Comparison of ENCODE assay signal across 27 cellular contexts in the genomic region with DNA sequence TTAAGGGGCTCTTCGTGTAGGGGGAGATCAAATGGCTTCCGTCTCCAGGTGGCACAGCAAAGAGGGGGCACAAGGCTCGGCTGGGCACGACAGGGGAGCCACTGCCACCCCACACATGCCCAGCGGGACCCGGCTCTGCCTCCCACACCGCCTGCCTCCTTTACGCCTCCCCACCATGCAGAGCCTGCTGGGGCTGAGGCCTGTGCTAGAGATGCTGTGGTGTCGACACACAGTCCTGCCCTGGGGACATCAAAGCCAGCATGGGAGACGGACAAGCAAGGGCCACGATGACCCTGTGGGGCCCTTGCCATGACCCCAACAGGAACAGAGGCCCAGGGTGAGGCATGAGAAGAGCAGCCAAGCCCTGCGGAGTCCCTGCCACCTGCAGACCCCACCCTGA.
DNase-seq lines count a peak whose midpoint lies in the region; FAIRE-seq and TF ChIP-seq lines count a peak whose summit lies in the region.
"Had no signal": no experiment of that assay in that cellular context is flagged by ENCODE, and none has a peak within 500 bp of the region (broad histone marks: within the 10 kb centered on the region; RNA-seq: fewer than 3 reads in every experiment).

No MANE protein-coding gene starts in this region.

- H2AK5ac ChIP-seq in H1 (ENCODE audit: low read depth, low read length), result no peak overlapping the region

- TF ChIP-seq POLR2A in H1 (IDR thresholded peaks at IDR 0.05; ENCODE audit: control extremely low read depth in 1 of 2, low read depth in 2 of 2, low read length in 2 of 2), result no peak

- peak overlapping the region in 2 of 3 experiments; percentile 14 to 73 for H3K27ac Mint-ChIP-seq in nephron
- H3K27ac Mint-ChIP-seq: CD8-positive, alpha-beta memory T cell had no signal

- no peak for TF ChIP-seq EP300 in H1 (IDR thresholded peaks at IDR 0.05; ENCODE audit: borderline replicate concordance in 1 of 2, low read depth in 2 of 2, low read length in 2 of 2)

- H3K56ac ChIP-seq in H1 (replicated peaks; ENCODE audit: insufficient read length, low read depth, low read length), result no peak overlapping the region

- H3K36me3 Mint-ChIP-seq in nephron (ENCODE audit: low read depth), result peaks cover 26% of the 10 kb centered on the region

- no peaks in the 10 kb centered on the region for H3K79me1 ChIP-seq in H1 (ENCODE audit: low read depth, low read length)

- H2BK12ac ChIP-seq in H1 (ENCODE audit: low read depth, low read length), result 0 out of 2 replicates have a peak overlapping the region, but pooled peaks have one; percentile 68

- DNase-seq in H1 (ENCODE audit: low read depth in 1 of 2, low spot score in 2 of 2), result no peak
- DNase-seq in GF-D8 (lab: John Stamatoyannopoulos, UW), result no peak
- no peak for DNase-seq in stimulated activated CD4-positive, alpha-beta T cell treated with anti-CD3 and anti-CD28 coated beads, Interleukin-2, amount 100 ng/mL, for 24 hours
- DNase-seq in hepatic stellate cell (ENCODE audit: low spot score), result no peak
- DNase-seq in hypothalamus (lab: John Stamatoyannopoulos, UW), result no peak
- DNase-seq: CD8-positive, alpha-beta memory T cell; DMS 273 treated with DMSO at 0.1 percent for 48 hours; DMS79; EL; GDM1; Karpas-422; NCI-H1092; NCI-H1417 treated with DMSO at 0.1 percent for 48 hours; NCI-H1694 treated with DMSO at 0.1 percent for 48 hours; NCI-H2081 treated with DMSO at 0.1 percent for 48 hours; NCI-H2171 treated with DMSO at 0.1 percent for 48 hours; NCI-H446; NCI-H524 treated with DMSO at 0.1 percent for 48 hours; PC-9; SIG-M5; SK-N-SH had no signal

- POLR2A ChIA-PET in H1 (lab: Charles Lee; ENCODE audit: partially characterized antibody), result interaction anchor here (0.8 kb wide), 1 partner anchor 15 kb away, joined by 3 read pairs; no protein-coding TSS in a partner anchor

- H2AFZ ChIP-seq in H1 (ENCODE audit: low read length), result no peak overlapping the region
- H2AFZ ChIP-seq: PC-9 had no signal

- H3K79me2 ChIP-seq in H1 (ENCODE audit: control insufficient read depth in 1 of 2, insufficient read depth in 2 of 2, low read length in 2 of 2), result no peaks in the 10 kb centered on the region

- no peaks in the 10 kb centered on the region; the same call in 1 of the 2 replicates for H3K23me2 ChIP-seq in H1 (ENCODE audit: low read depth, low read length)

- peak overlapping the region; percentile 96 for H3K4me2 ChIP-seq in BLaER1
- peak overlapping the region; percentile 72 to 97 (median 92) for H3K4me2 ChIP-seq in BLaER1 treated with 17β-estradiol and CSF1 and Interleukin-3, amounts not matched to agents 10 nM and 100 nM
- no peak overlapping the region for H3K4me2 ChIP-seq in H1 (ENCODE audit: insufficient read depth in 1 of 2, low read depth in 2 of 2, low read length in 2 of 2)
- H3K4me2 ChIP-seq: PC-9, SK-N-SH had no signal

- H3K9ac ChIP-seq in BLaER1, result peak overlapping the region; percentile 81
- peak overlapping the region in 8 of 11 experiments; percentile 77 to 90 (median 82); a peak in 14 of 22 replicates for H3K9ac ChIP-seq in BLaER1 treated with 17β-estradiol and CSF1 and Interleukin-3, amounts not matched to agents 10 nM and 100 nM
- H3K9ac ChIP-seq in H1 (replicated peaks in 1 of 4; ENCODE audit: extremely low read depth in 1 of 4, low read depth in 3 of 4, low read length in 3 of 4), result no peak overlapping the region
- H3K9ac ChIP-seq: SK-N-SH had no signal

- H3K36me3 ChIP-seq in BLaER1 (peaks cover 18% of the 10 kb centered on the region), H1 (ENCODE audit: control insufficient read depth in 2 of 4, insufficient read depth in 4 of 4, low read length in 3 of 4) (no peaks in the 10 kb centered on the region; a peak in 2 of 8 replicates)
- H3K36me3 ChIP-seq in BLaER1 treated with 17β-estradiol and CSF1 and Interleukin-3, amounts not matched to agents 10 nM and 100 nM, result peaks cover 0 to 38% (median 17%) of the 10 kb centered on the region in 11 experiments; a peak in 17 of 22 replicates

- no peak overlapping the region for H3K4me3 Mint-ChIP-seq in nephron
- H3K4me3 Mint-ChIP-seq: CD14-positive monocyte; CD8-positive, alpha-beta memory T cell had no signal

- H3K4ac ChIP-seq in H1 (replicated peaks; ENCODE audit: insufficient read length, low read depth, low read length), result no peak overlapping the region

- no peak overlapping the region for H4K5ac ChIP-seq in H1 (ENCODE audit: insufficient read length, low read depth, low read length)

- no peak overlapping the region for H3K23ac ChIP-seq in H1 (ENCODE audit: insufficient read length)

- H2BK120ac ChIP-seq in H1 (replicated peaks; ENCODE audit: low read depth, low read length), result no peak overlapping the region

- no peaks in the 10 kb centered on the region for H3K9me3 Mint-ChIP-seq in nephron
- H3K9me3 Mint-ChIP-seq: CD14-positive monocyte had no signal

- peaks cover 100% of the 10 kb centered on the region for H3K4me1 ChIP-seq in BLaER1
- peaks cover 41 to 99% (median 87%) of the 10 kb centered on the region in 10 experiments for H3K4me1 ChIP-seq in BLaER1 treated with 17β-estradiol and CSF1 and Interleukin-3, amounts not matched to agents 10 nM and 100 nM
- H3K4me1 ChIP-seq in H1 (replicated peaks in 1 of 4; ENCODE audit: control insufficient read depth in 3 of 4, insufficient read depth in 4 of 4, low read length in 3 of 4), result no peaks in the 10 kb centered on the region

- H3K4me3 ChIP-seq in BLaER1 (peak overlapping the region; percentile 48), H1 (ENCODE audit: extremely low read depth in 1 of 4, insufficient read depth in 2 of 4, low read depth in 3 of 4, low read length in 4 of 4) (no peak overlapping the region)
- H3K4me3 ChIP-seq in BLaER1 treated with 17β-estradiol and CSF1 and Interleukin-3, amounts not matched to agents 10 nM and 100 nM, result peak overlapping the region in 7 of 10 experiments; percentile 5 to 46 (median 33); a peak in 7 of 20 replicates
- H3K4me3 ChIP-seq: PC-9 had no signal

- no peak for TF ChIP-seq CTCF in H1 (IDR thresholded peaks at IDR 0.05; ENCODE audit: control extremely low read depth in 1 of 3, insufficient read depth in 1 of 3, low read depth in 1 of 3, low read length in 3 of 3)
- TF ChIP-seq CTCF in nephron (IDR thresholded peaks at IDR 0.05; ENCODE audit: unreplicated experiment in 3 of 3), result no peak

- no peak for TF ChIP-seq RAD21 in H1 (IDR thresholded peaks at IDR 0.05 in 1 of 2, conservative IDR thresholded peaks at IDR 0.05 in 1 of 2; ENCODE audit: low read depth in 2 of 2, low read length in 2 of 2)

- H3K27ac ChIP-seq in BLaER1, result peak overlapping the region; percentile 97
- H3K27ac ChIP-seq in BLaER1 treated with 17β-estradiol and CSF1 and Interleukin-3, amounts not matched to agents 10 nM and 100 nM, result peak overlapping the region in 9 of 11 experiments; percentile 90 to 99 (median 94); a peak in 17 of 22 replicates
- H3K27ac ChIP-seq in H1 (ENCODE audit: low read depth, low read length), result no peak overlapping the region; the same call in 1 of the 2 replicates
- H3K27ac ChIP-seq: HL-60, PC-9 had no signal

- no peak overlapping the region for H4K8ac ChIP-seq in H1 (ENCODE audit: extremely low read depth, insufficient read depth, low read length)

- no peaks in the 10 kb centered on the region for H4K20me1 ChIP-seq in BLaER1
- H4K20me1 ChIP-seq in BLaER1 treated with 17β-estradiol and CSF1 and Interleukin-3, amounts not matched to agents 10 nM and 100 nM, result no peaks in the 10 kb centered on the region
- no peaks in the 10 kb centered on the region for H4K20me1 ChIP-seq in H1 (replicated peaks in 1 of 2; ENCODE audit: control insufficient read depth in 1 of 2, insufficient read depth in 2 of 2, low read length in 2 of 2)

- H2BK5ac ChIP-seq in H1 (ENCODE audit: low read depth, low read length), result no peak overlapping the region

- no peak for FAIRE-seq in H1 (lab: Jason Lieb, UNC)
- FAIRE-seq: GM12891 had no signal

- H3K4me1 Mint-ChIP-seq in nephron, result peaks cover 39% of the 10 kb centered on the region
- H3K4me1 Mint-ChIP-seq: CD14-positive monocyte; CD8-positive, alpha-beta memory T cell had no signal

- H3K18ac ChIP-seq in H1 (ENCODE audit: extremely low read depth, low read length), result no peak overlapping the region

- CTCF ChIA-PET in H1 (lab: Charles Lee; ENCODE audit: partially characterized antibody), result interaction anchor here (1.1 kb wide), 1 partner anchor 12 kb away, joined by 7 read pairs; no protein-coding TSS in a partner anchor

- H3K9me3 ChIP-seq in BLaER1, result peaks cover 19% of the 10 kb centered on the region; the same call in 1 of the 2 replicates
- peaks cover 17 to 35% (median 26%) of the 10 kb centered on the region in 11 experiments for H3K9me3 ChIP-seq in BLaER1 treated with 17β-estradiol and CSF1 and Interleukin-3, amounts not matched to agents 10 nM and 100 nM (replicated peaks in 1 of 11)
- H3K9me3 ChIP-seq in H1 (ENCODE audit: insufficient read depth in 2 of 2, low read depth in 1 of 2, low read length in 1 of 2), result no peaks in the 10 kb centered on the region
- H3K9me3 ChIP-seq: SK-N-SH had no signal

- H2BK20ac ChIP-seq in H1 (ENCODE audit: low read length), result no peak overlapping the region

- H3K14ac ChIP-seq in H1 (ENCODE audit: insufficient read length), result no peak overlapping the region

- H4K91ac ChIP-seq in H1 (replicated peaks; ENCODE audit: insufficient read length, low read length), result no peak overlapping the region

- H2BK15ac ChIP-seq in H1 (ENCODE audit: low read length), result no peak overlapping the region

- H3K27me3 ChIP-seq in BLaER1 (no peaks in the 10 kb centered on the region), H1 (replicated peaks in 1 of 4; ENCODE audit: control insufficient read depth in 3 of 4, extremely low read depth in 1 of 4, insufficient read depth in 3 of 4, low read length in 3 of 4) (no peaks in the 10 kb centered on the region)
- H3K27me3 ChIP-seq in BLaER1 treated with 17β-estradiol and CSF1 and Interleukin-3, amounts not matched to agents 10 nM and 100 nM, result peaks cover 0 to 11% (median 0%) of the 10 kb centered on the region in 11 experiments; a peak in 1 of 22 replicates

- H3K27me3 Mint-ChIP-seq in nephron (ENCODE audit: low read depth), result peaks cover 5% of the 10 kb centered on the region
- H3K27me3 Mint-ChIP-seq: CD8-positive, alpha-beta memory T cell had no signal

- 89% methylated on average over 12 of the region's 12 CpGs; no CpG with 5 or more reads in 1 of the 2 experiments for WGBS in H1 (ENCODE audit: extremely low coverage in 1 of 2, insufficient coverage in 1 of 2, insufficient read length in 1 of 2, insufficient replicate concordance in 2 of 2, low coverage in 1 of 2, low lambda C conversion rate in 2 of 2, missing lambda C conversion rate in 1 of 2), 2 experiments

TF ChIP-seq in H1, 55 proteins besides CTCF, POLR2A, EP300 and RAD21:
- TF ChIP-seq POU5F1 (IDR thresholded peaks at IDR 0.05; ENCODE audit: low read depth, low read length), result no peak
- TF ChIP-seq CHD1 (IDR thresholded peaks at IDR 0.05; ENCODE audit: low read depth, low read length), result no peak
- no peak for TF ChIP-seq TCF12 (IDR thresholded peaks at IDR 0.05; ENCODE audit: low read depth, low read length)
- no peak for TF ChIP-seq KDM5A (IDR thresholded peaks at IDR 0.05; ENCODE audit: low read length)

Comparison
In these comparisons a context has a peak if more than half of its experiments do, and no peak if none do; other contexts are left out.
1. H3K4me2 ChIP-seq: peak in BLaER1 (single experiment) and BLaER1 treated with 17β-estradiol and CSF1 and Interleukin-3, amounts not matched to agents 10 nM and 100 nM (11 of 11); none in H1 (0 of 2).
2. H3K4me3 ChIP-seq: peak in BLaER1 (single experiment) and BLaER1 treated with 17β-estradiol and CSF1 and Interleukin-3, amounts not matched to agents 10 nM and 100 nM (7 of 10); none in H1 (0 of 4).
3. H3K9ac ChIP-seq: peak in BLaER1 (single experiment) and BLaER1 treated with 17β-estradiol and CSF1 and Interleukin-3, amounts not matched to agents 10 nM and 100 nM (8 of 11); none in H1 (0 of 4).